21 cellular contexts compared by ENCODE assay signal in the genomic region with DNA sequence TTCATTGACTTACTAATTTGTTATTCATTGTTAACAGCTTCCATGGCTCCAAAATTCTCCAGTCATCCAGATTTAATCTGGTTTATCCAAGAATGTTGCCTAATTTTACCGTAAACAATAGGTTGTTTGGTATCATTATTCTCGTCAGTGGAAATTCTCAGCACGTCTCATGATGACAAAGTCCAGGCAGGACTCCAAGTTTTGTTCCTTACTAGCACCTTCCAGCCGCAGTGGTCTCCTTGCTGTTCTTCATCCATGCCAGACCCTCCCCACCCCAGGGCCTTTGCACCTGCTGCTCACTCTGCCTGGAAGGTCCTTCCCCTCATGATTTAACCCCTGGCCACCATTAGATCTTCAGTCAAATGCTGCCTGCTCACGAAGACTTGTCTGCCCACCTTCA. TPM values are rescaled to one million over a fixed set of nuclear protein-coding genes. Genes with fewer than 3 reads are reported as not detected.
DNase-seq lines count a peak whose midpoint lies in the region; ATAC-seq and TF ChIP-seq lines count a peak whose summit lies in the region.
"Had no signal": no experiment of that assay in that cellular context is flagged by ENCODE, and none has a peak within 500 bp of the region (broad histone marks: within the 10 kb centered on the region; RNA-seq: fewer than 3 reads in every experiment).

No MANE protein-coding gene starts in this region.

- CTCF ChIA-PET in MCF 10A (lab: Yijun Ruan, JAX): interaction anchor here (0.6 to 0.9 kb wide), 2 partner anchors 138 to 184 kb away, joined by 3 to 5 read pairs; no protein-coding TSS in a partner anchor
- CTCF ChIA-PET in mammary epithelial cell (lab: Charles Lee; ENCODE audit: low non-redundant PET): no interaction called here

- H3K27me3 ChIP-seq in mammary epithelial cell (ENCODE audit: insufficient read depth, low read length): no peaks in the 10 kb centered on the region
- no peaks in the 10 kb centered on the region for H3K27me3 ChIP-seq in suprapubic skin
- H3K27me3 ChIP-seq: sigmoid colon, vagina had no signal

- BruUV-seq in MCF 10A (replicated peaks; lab: Mats Ljungman, UMichigan): no TSS peak
- no TSS peak for BruUV-seq in mammary epithelial cell (replicated peaks; lab: Mats Ljungman, UMichigan)

- H3K9ac ChIP-seq in mammary epithelial cell (ENCODE audit: insufficient read depth, low read length): no peak overlapping the region

- H3K36me3 ChIP-seq in mammary epithelial cell (ENCODE audit: insufficient read depth, low read length): peaks cover 2% of the 10 kb centered on the region
- H3K36me3 ChIP-seq in suprapubic skin: peaks cover 9% of the 10 kb centered on the region

- no peak overlapping the region for H3K4me2 ChIP-seq in mammary epithelial cell (ENCODE audit: insufficient read depth, low read depth, low read length)

- peaks cover 6% of the 10 kb centered on the region for H3K36me3 Mint-ChIP-seq in MCF 10A (ENCODE audit: insufficient read depth, unreplicated experiment)

- H3K27ac ChIP-seq in mammary epithelial cell (ENCODE audit: insufficient read depth, low read depth, low read length) (no peak overlapping the region), suprapubic skin (peak overlapping the region; percentile 40)
- H3K27ac ChIP-seq: SK-N-MC, vagina had no signal

- TF ChIP-seq EP300 in suprapubic skin (IDR thresholded peaks at IDR 0.05): no peak

- no peak for ATAC-seq in GM19328 (IDR thresholded peaks at IDR 0.05; ENCODE audit: unreplicated experiment)
- ATAC-seq: stimulated activated naive B cell treated with anti-CD40 and anti-IgM and Interleukin-4, amounts not matched to agents 10 μg/mL and 1 μg/mL and 100 μg/mL, for 72 hours had no signal

- H3K27me3 Mint-ChIP-seq in MCF 10A (ENCODE audit: insufficient read depth, unreplicated experiment): no peaks in the 10 kb centered on the region

- TF ChIP-seq CTCF in MCF 10A (IDR thresholded peaks at IDR 0.05; ENCODE audit: unreplicated experiment): no peak
- no peak for TF ChIP-seq CTCF in mammary epithelial cell (conservative IDR thresholded peaks at IDR 0.05 in 1 of 2, IDR thresholded peaks at IDR 0.05 in 1 of 2; ENCODE audit: extremely low read depth in 1 of 2, insufficient read depth in 1 of 2, low read depth in 1 of 2, low read length in 2 of 2)
- TF ChIP-seq CTCF in suprapubic skin (IDR thresholded peaks at IDR 0.05): no peak

- H3K9me3 Mint-ChIP-seq in MCF 10A (ENCODE audit: unreplicated experiment): no peaks in the 10 kb centered on the region
- H3K9me3 Mint-ChIP-seq: T-helper 1 cell treated with Interleukin-12 subunit alpha and Interleukin-12 subunit beta and Interleukin-4 antibody, amounts not matched to agents 30 μg/mL and 1 μg/mL, for 36 hours had no signal

- no peaks in the 10 kb centered on the region for H4K20me1 ChIP-seq in mammary epithelial cell (ENCODE audit: insufficient read depth, low read length)

- H3K27ac Mint-ChIP-seq in MCF 10A (ENCODE audit: low read depth, unreplicated experiment): no peak overlapping the region
- H3K27ac Mint-ChIP-seq: stimulated activated naive B cell treated with anti-CD40 and anti-IgM and Interleukin-4, amounts not matched to agents 10 μg/mL and 1 μg/mL and 100 μg/mL, for 72 hours; T-helper 1 cell treated with Interleukin-12 subunit alpha and Interleukin-12 subunit beta and Interleukin-4 antibody, amounts not matched to agents 30 μg/mL and 1 μg/mL, for 36 hours had no signal

- H3K4me3 ChIP-seq in mammary epithelial cell (replicated peaks in 1 of 3; ENCODE audit: insufficient read depth in 1 of 3, low read depth in 2 of 3, low read length in 3 of 3): no peak overlapping the region
- H3K4me3 ChIP-seq in suprapubic skin: no peak overlapping the region
- H3K4me3 ChIP-seq: sigmoid colon, SK-N-MC, vagina had no signal

- H2AFZ ChIP-seq in mammary epithelial cell (ENCODE audit: low read depth, low read length): no peak overlapping the region

- DNase-seq in MCF 10A (ENCODE audit: unreplicated experiment) (peak; percentile 51), mammary epithelial cell (no peak), NCI-H69 (lab: John Stamatoyannopoulos, UW) (peak; percentile 40), fibroblast of gingiva (ENCODE audit: low read depth) (peak; percentile 26), suprapubic skin (ENCODE audit: low spot score in 2 of 2) (no peak), erythroblast (lab: John Stamatoyannopoulos, UW) (no peak), DMS153 (lab: John Stamatoyannopoulos, UW) (no peak)
- DNase-seq: activated CD4-positive, alpha-beta T cell treated with anti-CD3 and anti-CD28 coated beads for 1 hour; activated gamma-delta T cell; cerebellar nuclear complex; head of caudate nucleus; KBM-7; kidney; NCI-H2029 treated with DMSO at 0.1 percent for 48 hours; NCI-H2227 treated with DMSO at 0.1 percent for 48 hours; sigmoid colon; stimulated activated naive B cell treated with anti-CD40 and anti-IgM and Interleukin-4, amounts not matched to agents 10 μg/mL and 1 μg/mL and 100 μg/mL, for 72 hours had no signal

- WGBS in mammary epithelial cell (ENCODE audit: low coverage, missing lambda C conversion rate): 97% methylated on average over 5 of the region's 5 CpGs
- 58% methylated on average over 5 of the region's 5 CpGs for WGBS in suprapubic skin

- no peak overlapping the region for H3K4me3 Mint-ChIP-seq in MCF 10A (ENCODE audit: unreplicated experiment)
- H3K4me3 Mint-ChIP-seq: stimulated activated naive B cell treated with anti-CD40 and anti-IgM and Interleukin-4, amounts not matched to agents 10 μg/mL and 1 μg/mL and 100 μg/mL, for 72 hours; T-helper 1 cell treated with Interleukin-12 subunit alpha and Interleukin-12 subunit beta and Interleukin-4 antibody, amounts not matched to agents 30 μg/mL and 1 μg/mL, for 36 hours had no signal

- dilution Hi-C loops in mammary epithelial cell (cut with HindIII; ENCODE audit: low sequenced_read_pairs): no loop called here

- no peaks in the 10 kb centered on the region for H3K79me2 ChIP-seq in mammary epithelial cell (ENCODE audit: insufficient read depth, low read length)

- peaks cover 25% of the 10 kb centered on the region for H3K4me1 Mint-ChIP-seq in MCF 10A (ENCODE audit: insufficient read depth, unreplicated experiment)

- POLR2A ChIA-PET in MCF 10A (lab: Yijun Ruan, JAX): interaction anchor here (0.9 to 13.0 kb wide), 6 partner anchors 8 to 161 kb away, joined by 3 to 354 read pairs (median 6); no protein-coding TSS in a partner anchor

- intact Hi-C loops in MCF 10A (cut with micrococcal nuclease): no loop called here
- intact Hi-C loops in mammary epithelial cell (cut with micrococcal nuclease): no loop called here

- in situ Hi-C loops in mammary epithelial cell (cut with MboI; ENCODE audit: low sequenced_read_pairs in 2 of 2): no loop called here

- H3K9me3 ChIP-seq in mammary epithelial cell (replicated peaks; ENCODE audit: insufficient read depth, low read length) (no peaks in the 10 kb centered on the region), suprapubic skin (no peaks in the 10 kb centered on the region)
- H3K9me3 ChIP-seq: sigmoid colon, vagina had no signal

- no peak for TF ChIP-seq POLR2A in suprapubic skin (IDR thresholded peaks at IDR 0.05)
- no peak for TF ChIP-seq POLR2A in erythroblast (IDR thresholded peaks at IDR 0.05; ENCODE audit: low read length)

- H3K4me1 ChIP-seq in mammary epithelial cell (ENCODE audit: insufficient read depth, low read length) (peaks cover 13% of the 10 kb centered on the region), suprapubic skin (peaks cover 48% of the 10 kb centered on the region)

RNA-seq across cellular contexts. Expression of gene NAA20, which starts 48.1 kb away (rescaled TPM):
- total RNA-seq in MCF 10A (2022) (109 and 126 TPM in 2 replicates), mammary epithelial cell (100 to 1,000 TPM in 1 of 2 donors, 10 to 100 TPM in 1; 44.3 to 105 TPM), suprapubic skin (10 to 100 TPM; 20.4 to 38.1 (median 36.5) TPM)
- 102 TPM for polyA plus RNA-seq in mammary epithelial cell
- polyA minus RNA-seq in mammary epithelial cell: 49.6 TPM

Comparison
In these comparisons a context has a peak if more than half of its experiments do, and no peak if none do; other contexts are left out.
1. DNase-seq: peak in MCF 10A (single experiment), NCI-H69 (single experiment) and fibroblast of gingiva (single experiment); none in mammary epithelial cell (single experiment), suprapubic skin (0 of 2), erythroblast (0 of 2) and DMS153 (single experiment).